8 cellular contexts compared by ENCODE assay signal in the genomic region with DNA sequence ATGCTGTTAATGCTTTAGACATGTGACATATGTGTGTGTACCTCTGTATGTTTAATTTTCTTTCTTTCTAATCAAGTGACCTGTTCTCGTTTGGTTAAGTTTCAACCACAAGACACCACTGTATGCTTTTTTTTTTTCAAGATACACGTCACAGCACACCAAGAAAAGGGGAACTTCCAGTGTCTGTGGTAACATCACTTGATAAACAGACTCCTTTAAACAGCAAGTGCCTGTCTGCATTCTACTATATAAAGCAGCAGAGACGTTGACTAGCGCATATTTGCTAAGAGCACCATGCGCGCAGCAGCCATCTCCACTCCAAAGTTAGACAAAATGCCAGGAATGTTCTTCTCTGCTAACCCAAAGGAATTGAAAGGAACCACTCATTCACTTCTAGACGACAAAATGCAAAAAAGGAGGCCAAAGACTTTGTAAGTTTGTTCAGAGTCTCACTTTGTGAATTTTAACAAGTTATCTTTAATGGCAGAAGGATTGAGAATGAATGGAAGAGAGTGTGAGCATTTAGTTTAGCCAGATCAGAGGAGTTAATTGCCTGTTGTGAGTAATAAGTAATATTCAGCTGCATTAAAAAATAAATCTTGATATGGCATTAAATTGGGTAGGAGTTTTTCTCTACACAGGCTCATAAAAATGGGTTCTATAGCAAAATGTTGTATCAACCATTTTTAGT. TPM values are rescaled to one million over a fixed set of nuclear protein-coding genes. Genes with fewer than 3 reads are reported as not detected.
DNase-seq lines count a peak whose midpoint lies in the region; ATAC-seq and TF ChIP-seq lines count a peak whose summit lies in the region.

A gene with protein sequence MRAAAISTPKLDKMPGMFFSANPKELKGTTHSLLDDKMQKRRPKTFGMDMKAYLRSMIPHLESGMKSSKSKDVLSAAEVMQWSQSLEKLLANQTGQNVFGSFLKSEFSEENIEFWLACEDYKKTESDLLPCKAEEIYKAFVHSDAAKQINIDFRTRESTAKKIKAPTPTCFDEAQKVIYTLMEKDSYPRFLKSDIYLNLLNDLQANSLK (plus strand): TSS at position 275 of the 691 bp plus-strand sequence. CDS start 20 bp downstream, at position 295.

- H3K4me3 ChIP-seq in GM06990 (replicated peaks; ENCODE audit: low read depth, low read length) (peak within 1 kb of the TSS; percentile 70), MM.1S (ENCODE audit: low read length) (peak within 1 kb of the TSS; percentile 72)

- no peaks in the 10 kb centered on the region for H3K9me2 ChIP-seq in MM.1S (replicated peaks; ENCODE audit: insufficient read depth, low read length)

- no peaks in the 10 kb centered on the region for H3K27me3 ChIP-seq in GM06990 (replicated peaks; ENCODE audit: control insufficient read depth, insufficient read depth, low read length)
- no peaks in the 10 kb centered on the region for H3K27me3 ChIP-seq in MM.1S (replicated peaks; ENCODE audit: insufficient read depth, low read length)

- peak within 1 kb of the TSS; percentile 66 to 86 (median 86) for H3K4me3 Mint-ChIP-seq in immature natural killer cell

- H3K4me2 ChIP-seq in MM.1S (ENCODE audit: low read depth, low read length) = peak within 1 kb of the TSS; percentile 74

- H2AFZ ChIP-seq in MM.1S (ENCODE audit: low read length) = no peak within 1 kb of the TSS

- TF ChIP-seq CTCF in GM06990 (IDR thresholded peaks at IDR 0.05; ENCODE audit: insufficient read depth, low read length, poor library complexity, severe bottlenecking) (no peak), MM.1S (IDR thresholded peaks at IDR 0.05; ENCODE audit: low read length) (no peak)

- H3K9me3 ChIP-seq in MM.1S (replicated peaks; ENCODE audit: insufficient read depth, low read length) = no peaks in the 10 kb centered on the region

- peak within 1 kb of the TSS; percentile 83 for H3K27ac ChIP-seq in MM.1S (ENCODE audit: low read length)

- peaks cover 32% of the 10 kb centered on the region for H3K4me1 ChIP-seq in MM.1S (ENCODE audit: low read length)

- peaks cover 41% of the 10 kb centered on the region for H3K79me2 ChIP-seq in MM.1S (ENCODE audit: low read length)

- DNase-seq in GM06990 (ENCODE audit: extremely low read depth, insufficient read length) (peak; percentile 74), MM.1S (peak; percentile 99), activated T-cell treated with anti-CD3 and anti-CD28 coated beads for 24 hours (ENCODE audit: low read depth) (peak; percentile 39), immature natural killer cell (peak; percentile 85 to 89 (median 86)), NCI-H2171 treated with DMSO at 0.1 percent for 48 hours (lab: John Stamatoyannopoulos, UW) (no peak), NCI-H2029 (lab: John Stamatoyannopoulos, UW) (no peak)
- peak; percentile 47 for DNase-seq in stimulated activated CD8-positive, alpha-beta memory T cell treated with anti-CD3 and anti-CD28 coated beads, Interleukin-4, amount 100 ng/mL, for 48 hours

- peak within 1 kb of the TSS; percentile 93 to 98 (median 96) for H3K27ac Mint-ChIP-seq in immature natural killer cell

- H3K36me3 Mint-ChIP-seq in immature natural killer cell = peaks cover 0 to 2% (median 1%) of the 10 kb centered on the region in 3 donors

- ATAC-seq in GM21529 (IDR thresholded peaks at IDR 0.05; ENCODE audit: unreplicated experiment) = peak; percentile 80

- no peaks in the 10 kb centered on the region for H4K20me1 ChIP-seq in MM.1S (ENCODE audit: insufficient read depth, low read length)

- peaks cover 7 to 8% (median 8%) of the 10 kb centered on the region in 3 donors for H3K27me3 Mint-ChIP-seq in immature natural killer cell (ENCODE audit: low read depth in 3 of 3)

- H3K9me3 Mint-ChIP-seq in immature natural killer cell = peaks cover 0 to 2% (median 0%) of the 10 kb centered on the region in 6 donors

- peak within 1 kb of the TSS; percentile 91 for H3K9ac ChIP-seq in MM.1S (ENCODE audit: low read length)

- no peaks in the 10 kb centered on the region for H3K36me3 ChIP-seq in GM06990 (ENCODE audit: control insufficient read depth, insufficient read depth, low read length)
- no peaks in the 10 kb centered on the region; the same call in 1 of the 2 replicates for H3K36me3 ChIP-seq in MM.1S (replicated peaks; ENCODE audit: insufficient read depth, low read length)

- peaks cover 53% of the 10 kb centered on the region for H3F3A ChIP-seq in MM.1S (ENCODE audit: insufficient read depth, low read length)

- peaks cover 42 to 59% of the 10 kb centered on the region in 2 donors for H3K4me1 Mint-ChIP-seq in immature natural killer cell

RNA-seq across cellular contexts. Expression of the gene that starts here (rescaled TPM):
- polyA plus RNA-seq in immature natural killer cell = 10 to 100 TPM; 35.5 to 51.9 (median 35.7) TPM

Comparison
In these comparisons a context has a peak if more than half of its experiments do, and no peak if none do; other contexts are left out.
1. DNase-seq: peak in GM06990 (single experiment), MM.1S (single experiment), activated T-cell treated with anti-CD3 and anti-CD28 coated beads for 24 hours (single experiment), immature natural killer cell (3 of 3) and stimulated activated CD8-positive, alpha-beta memory T cell treated with anti-CD3 and anti-CD28 coated beads, Interleukin-4, amount 100 ng/mL, for 48 hours (single experiment); none in NCI-H2171 treated with DMSO at 0.1 percent for 48 hours (single experiment) and NCI-H2029 (single experiment).